ENCODE assay signal across 8 cellular contexts in genomic region chr17:56715613-56716357, GRCh38.
DNase-seq lines count a peak whose midpoint lies in the region; ATAC-seq and TF ChIP-seq lines count a peak whose summit lies in the region.

No MANE protein-coding gene starts in this region.

- DNase-seq in NCI-H1417 (lab: John Stamatoyannopoulos, UW): peak; percentile 36 to 87 (median 82)
- DNase-seq in NCI-H1417 treated with DMSO at 0.1 percent for 48 hours (lab: John Stamatoyannopoulos, UW): no peak
- DNase-seq in NCI-H1694 treated with DMSO at 0.1 percent for 48 hours (lab: John Stamatoyannopoulos, UW): peak; percentile 86
- DNase-seq in T-helper 1 cell: peak; percentile 16 to 78 (median 50)
- DNase-seq in amniotic stem cell (lab: John Stamatoyannopoulos, UW): peak; percentile 76
- DNase-seq in right atrium auricular region (ENCODE audit: low spot score): peak; percentile 90
- DNase-seq in sigmoid colon: peak; percentile 89

- ATAC-seq in HG02885 (IDR thresholded peaks at IDR 0.05; ENCODE audit: poor library complexity, unreplicated experiment): peak; percentile 92

- TF ChIP-seq EP300 in sigmoid colon (IDR thresholded peaks at IDR 0.05): no peak

- TF ChIP-seq CTCF in right atrium auricular region (IDR thresholded peaks at IDR 0.05): peak; percentile 65 to 86
- TF ChIP-seq CTCF in sigmoid colon (IDR thresholded peaks at IDR 0.05): peak; percentile 42 to 82 (median 70)

- H3K27me3 ChIP-seq in right atrium auricular region (no peaks in the 10 kb centered on the region), sigmoid colon (no peaks in the 10 kb centered on the region)

- intact Hi-C loops in sigmoid colon (cut with DNase I): loop anchor here (1.0 to 5.0 kb wide), 2 partner anchors 123 to 868 kb away; no protein-coding TSS in a partner anchor

- TF ChIP-seq POLR2A in sigmoid colon (IDR thresholded peaks at IDR 0.05): no peak

- H3K9me3 ChIP-seq in right atrium auricular region (no peaks in the 10 kb centered on the region), sigmoid colon (no peaks in the 10 kb centered on the region)

- H3K4me1 ChIP-seq in right atrium auricular region (no peaks in the 10 kb centered on the region), sigmoid colon (no peaks in the 10 kb centered on the region)

- H3K36me3 ChIP-seq in right atrium auricular region (no peaks in the 10 kb centered on the region), sigmoid colon (no peaks in the 10 kb centered on the region)

- 15 to 18% methylated on average over 8 of the region's 8 CpGs for WGBS in sigmoid colon, 2 donors

- no peak overlapping the region for H3K4me3 ChIP-seq in right atrium auricular region
- no peak overlapping the region for H3K4me3 ChIP-seq in sigmoid colon

- no peak overlapping the region for H3K27ac ChIP-seq in right atrium auricular region
- H3K27ac ChIP-seq in sigmoid colon: no peak overlapping the region
